ENCODE assay signal across 1 cellular context in genomic region chr11:47408598-47409439, GRCh38.
TF ChIP-seq lines count a peak whose summit lies in the region.

No MANE protein-coding gene starts in this region.

TF ChIP-seq in IMR-90, 13 proteins besides CTCF, POLR2A, EP300 and RAD21:
- TF ChIP-seq RFX5 (IDR thresholded peaks at IDR 0.05; ENCODE audit: low read depth, low read length): no peak
- no peak for TF ChIP-seq MAFK (IDR thresholded peaks at IDR 0.05; ENCODE audit: low read depth, low read length)
- TF ChIP-seq FOS (IDR thresholded peaks at IDR 0.05; ENCODE audit: low read depth, low read length): peak; percentile 33; the same call in 1 of the 2 replicates
- TF ChIP-seq CHD1 (IDR thresholded peaks at IDR 0.05; ENCODE audit: low read depth, low read length): peak; percentile 59; the same call in 1 of the 2 replicates
- TF ChIP-seq SMC3 (IDR thresholded peaks at IDR 0.05; ENCODE audit: low read depth, low read length): no peak
- peak; percentile 90 for TF ChIP-seq RCOR1 (IDR thresholded peaks at IDR 0.05; ENCODE audit: insufficient replicate concordance, low read length)
- TF ChIP-seq ELK1 (IDR thresholded peaks at IDR 0.05; ENCODE audit: borderline replicate concordance, low read depth, low read length): no peak
- no peak for TF ChIP-seq CEBPB (IDR thresholded peaks at IDR 0.05; ENCODE audit: low read depth, low read length)
- TF ChIP-seq, protein P1, sequence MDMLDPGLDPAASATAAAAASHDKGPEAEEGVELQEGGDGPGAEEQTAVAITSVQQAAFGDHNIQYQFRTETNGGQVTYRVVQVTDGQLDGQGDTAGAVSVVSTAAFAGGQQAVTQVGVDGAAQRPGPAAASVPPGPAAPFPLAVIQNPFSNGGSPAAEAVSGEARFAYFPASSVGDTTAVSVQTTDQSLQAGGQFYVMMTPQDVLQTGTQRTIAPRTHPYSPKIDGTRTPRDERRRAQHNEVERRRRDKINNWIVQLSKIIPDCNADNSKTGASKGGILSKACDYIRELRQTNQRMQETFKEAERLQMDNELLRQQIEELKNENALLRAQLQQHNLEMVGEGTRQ (IDR thresholded peaks at IDR 0.05; ENCODE audit: low read depth, low read length): no peak
- peak; percentile 62; the same call in 1 of the 2 replicates for TF ChIP-seq MXI1 (IDR thresholded peaks at IDR 0.05; ENCODE audit: borderline replicate concordance, low read depth, low read length)
- 0 out of 2 replicates have a peak, but pooled peaks have one; percentile 32 for TF ChIP-seq BHLHE40 (IDR thresholded peaks at IDR 0.05; ENCODE audit: low read depth, low read length)
- no peak for TF ChIP-seq NFE2L2 (IDR thresholded peaks at IDR 0.05; ENCODE audit: low read depth, low read length)
- TF ChIP-seq MAZ (IDR thresholded peaks at IDR 0.05; ENCODE audit: borderline replicate concordance, low read depth, low read length): peak; percentile 23; the same call in 1 of the 2 replicates
